11 cellular contexts compared by ENCODE assay signal in genomic region chr6:31464252-31465184, GRCh38. TPM values are rescaled to one million over a fixed set of nuclear protein-coding genes. Genes with fewer than 3 reads are reported as not detected.
DNase-seq lines count a peak whose midpoint lies in the region; ATAC-seq, FAIRE-seq and TF ChIP-seq lines count a peak whose summit lies in the region.
"Had no signal": no experiment of that assay in that cellular context is flagged by ENCODE, and none has a peak within 500 bp of the region (broad histone marks: within the 10 kb centered on the region; RNA-seq: fewer than 3 reads in every experiment).

No MANE protein-coding gene starts in this region.

- peaks cover 80% of the 10 kb centered on the region for H3K4me1 Mint-ChIP-seq in activated naive CD4-positive, alpha-beta T cell treated with anti-CD3 and anti-CD28 coated beads, Interleukin-2, amount 50 U/mL, for 24 hours
- H3K4me1 Mint-ChIP-seq in activated T-helper 1 cell treated with anti-CD3 and anti-CD28 coated beads, Interleukin-12 subunit alpha, Interleukin-12 subunit beta, Interleukin-2, Interleukin-4 antibody, amounts not matched to agents 30 ng/mL and 10 ng/mL and 1 ng/mL, durations not matched to agents 14 hours and 24 hours and 36 hours (ENCODE audit: low read depth), result peaks cover 69% of the 10 kb centered on the region
- H3K4me1 Mint-ChIP-seq in memory B cell (peaks cover 60% of the 10 kb centered on the region), mesothelial cell of epicardium (peaks cover 9% of the 10 kb centered on the region)

- H3K27ac Mint-ChIP-seq in activated naive CD4-positive, alpha-beta T cell treated with anti-CD3 and anti-CD28 coated beads, Interleukin-2, amount 50 U/mL, for 24 hours, result peak overlapping the region; percentile 98
- peak overlapping the region; percentile 87 for H3K27ac Mint-ChIP-seq in activated T-helper 1 cell treated with anti-CD3 and anti-CD28 coated beads, Interleukin-12 subunit alpha, Interleukin-12 subunit beta, Interleukin-2, Interleukin-4 antibody, amounts not matched to agents 30 ng/mL and 10 ng/mL and 1 ng/mL, durations not matched to agents 14 hours and 24 hours and 36 hours
- H3K27ac Mint-ChIP-seq in memory B cell, result peak overlapping the region; percentile 100
- no peak overlapping the region for H3K27ac Mint-ChIP-seq in mesothelial cell of epicardium
- H3K27ac Mint-ChIP-seq: nephron had no signal

- H3K4me3 Mint-ChIP-seq in activated naive CD4-positive, alpha-beta T cell treated with anti-CD3 and anti-CD28 coated beads, Interleukin-2, amount 50 U/mL, for 24 hours, result peak overlapping the region; percentile 100
- peak overlapping the region; percentile 100 for H3K4me3 Mint-ChIP-seq in activated T-helper 1 cell treated with anti-CD3 and anti-CD28 coated beads, Interleukin-12 subunit alpha, Interleukin-12 subunit beta, Interleukin-2, Interleukin-4 antibody, amounts not matched to agents 30 ng/mL and 10 ng/mL and 1 ng/mL, durations not matched to agents 14 hours and 24 hours and 36 hours
- H3K4me3 Mint-ChIP-seq in memory B cell (peak overlapping the region; percentile 100), mesothelial cell of epicardium (no peak overlapping the region)

- peaks cover 7 to 23% (median 15%) of the 10 kb centered on the region in 4 donors for H3K4me1 ChIP-seq in transverse colon

- peak overlapping the region in 3 of 4 donors; percentile 40 to 69 (median 45) for H3K4me3 ChIP-seq in transverse colon
- H3K4me3 ChIP-seq: SK-N-MC had no signal

- no peaks in the 10 kb centered on the region for H3K9me3 Mint-ChIP-seq in activated naive CD4-positive, alpha-beta T cell treated with anti-CD3 and anti-CD28 coated beads, Interleukin-2, amount 50 U/mL, for 24 hours
- no peaks in the 10 kb centered on the region for H3K9me3 Mint-ChIP-seq in activated T-helper 1 cell treated with anti-CD3 and anti-CD28 coated beads, Interleukin-12 subunit alpha, Interleukin-12 subunit beta, Interleukin-2, Interleukin-4 antibody, amounts not matched to agents 30 ng/mL and 10 ng/mL and 1 ng/mL, durations not matched to agents 14 hours and 24 hours and 36 hours
- no peaks in the 10 kb centered on the region for H3K9me3 Mint-ChIP-seq in memory B cell
- no peaks in the 10 kb centered on the region for H3K9me3 Mint-ChIP-seq in mesothelial cell of epicardium
- H3K9me3 Mint-ChIP-seq: nephron had no signal

- intact Hi-C loops in activated T-helper 1 cell treated with anti-CD3 and anti-CD28 coated beads, Interleukin-12 subunit alpha, Interleukin-12 subunit beta, Interleukin-2, Interleukin-4 antibody, amounts not matched to agents 30 ng/mL and 10 ng/mL and 1 ng/mL, durations not matched to agents 14 hours and 24 hours and 36 hours (cut with micrococcal nuclease), result no loop called here
- intact Hi-C loops in transverse colon (cut with DNase I; ENCODE audit: low total_unique reads), result no loop called here

- no peak for ATAC-seq in memory B cell (ENCODE audit: low read depth)

- peaks cover 20% of the 10 kb centered on the region for H3K36me3 Mint-ChIP-seq in activated naive CD4-positive, alpha-beta T cell treated with anti-CD3 and anti-CD28 coated beads, Interleukin-2, amount 50 U/mL, for 24 hours
- H3K36me3 Mint-ChIP-seq in activated T-helper 1 cell treated with anti-CD3 and anti-CD28 coated beads, Interleukin-12 subunit alpha, Interleukin-12 subunit beta, Interleukin-2, Interleukin-4 antibody, amounts not matched to agents 30 ng/mL and 10 ng/mL and 1 ng/mL, durations not matched to agents 14 hours and 24 hours and 36 hours (ENCODE audit: low read depth), result peaks cover 41% of the 10 kb centered on the region
- H3K36me3 Mint-ChIP-seq in memory B cell (peaks cover 36% of the 10 kb centered on the region), mesothelial cell of epicardium (no peaks in the 10 kb centered on the region)

- 80 to 83% methylated on average over 2 to 6 of the region's 7 CpGs for WGBS in transverse colon (ENCODE audit: low coverage in 1 of 2), 2 donors

- H3K27ac ChIP-seq in transverse colon, result no peak overlapping the region
- H3K27ac ChIP-seq: SK-N-MC had no signal

- no peak for FAIRE-seq in frontal cortex (lab: Jason Lieb, UNC)

- no peaks in the 10 kb centered on the region for H3K27me3 ChIP-seq in transverse colon

- DNase-seq in activated naive CD4-positive, alpha-beta T cell treated with anti-CD3 and anti-CD28 coated beads, Interleukin-2, amount 50 U/mL, for 16 hours, result no peak
- DNase-seq in activated T-helper 1 cell treated with anti-CD3 and anti-CD28 coated beads, Interleukin-12 subunit alpha, Interleukin-12 subunit beta, Interleukin-2, Interleukin-4 antibody, amounts not matched to agents 30 ng/mL and 10 ng/mL and 1 ng/mL, durations not matched to agents 14 hours and 24 hours and 36 hours (ENCODE audit: low spot score), result no peak
- no peak for DNase-seq in memory B cell (ENCODE audit: low spot score in 2 of 2)
- no peak for DNase-seq in transverse colon
- DNase-seq in frontal cortex (ENCODE audit: low spot score in 2 of 2), result no peak
- no peak for DNase-seq in mesothelial cell of epicardium (ENCODE audit: low spot score in 2 of 2, unreplicated experiment in 2 of 2)
- no peak for DNase-seq in SW480 (ENCODE audit: low spot score)
- DNase-seq: activated CD8-positive, alpha-beta memory T cell treated with anti-CD3 and anti-CD28 coated beads, Interleukin-2, amount 50 U/mL, for 48 hours had no signal

- TF ChIP-seq POLR2A in transverse colon (IDR thresholded peaks at IDR 0.05), result no peak

- in situ Hi-C loops in transverse colon (cut with MboI; ENCODE audit: low pct_ligation_motif_present in 1 of 4, low pct_unique_long_range_greater_than_20kb in 1 of 4, low sequenced_read_pairs in 3 of 4), result no loop called here

- TF ChIP-seq EP300 in transverse colon (IDR thresholded peaks at IDR 0.05; ENCODE audit: low read depth), result no peak

- TF ChIP-seq CTCF in transverse colon (IDR thresholded peaks at IDR 0.05), result no peak
- TF ChIP-seq CTCF in mesothelial cell of epicardium (IDR thresholded peaks at IDR 0.05; ENCODE audit: unreplicated experiment), result no peak

- no peaks in the 10 kb centered on the region for H3K9me3 ChIP-seq in transverse colon

- H3K27me3 Mint-ChIP-seq in activated naive CD4-positive, alpha-beta T cell treated with anti-CD3 and anti-CD28 coated beads, Interleukin-2, amount 50 U/mL, for 24 hours, result no peaks in the 10 kb centered on the region
- H3K27me3 Mint-ChIP-seq in activated T-helper 1 cell treated with anti-CD3 and anti-CD28 coated beads, Interleukin-12 subunit alpha, Interleukin-12 subunit beta, Interleukin-2, Interleukin-4 antibody, amounts not matched to agents 30 ng/mL and 10 ng/mL and 1 ng/mL, durations not matched to agents 14 hours and 24 hours and 36 hours (ENCODE audit: insufficient read depth), result no peaks in the 10 kb centered on the region
- H3K27me3 Mint-ChIP-seq in memory B cell (no peaks in the 10 kb centered on the region), mesothelial cell of epicardium (ENCODE audit: low read depth) (peaks cover 33% of the 10 kb centered on the region)

- no peaks in the 10 kb centered on the region for H3K36me3 ChIP-seq in transverse colon

RNA-seq across cellular contexts. Expression of gene MICB, which starts 33.4 kb away (rescaled TPM):
- 36.1 and 37.5 TPM in 2 replicates for total RNA-seq in activated T-helper 1 cell treated with anti-CD3 and anti-CD28 coated beads, Interleukin-12 subunit alpha, Interleukin-12 subunit beta, Interleukin-2, Interleukin-4 antibody, amounts not matched to agents 30 ng/mL and 10 ng/mL and 1 ng/mL, durations not matched to agents 14 hours and 24 hours and 36 hours
- 1 to 10 TPM; 1.4 to 9.7 (median 4.0) TPM for total RNA-seq in transverse colon
- 0.41 TPM for total RNA-seq in frontal cortex
- 0.31 TPM in 1 of 3 replicates, not detected in the others for total RNA-seq in mesothelial cell of epicardium
